In the genomic region with DNA sequence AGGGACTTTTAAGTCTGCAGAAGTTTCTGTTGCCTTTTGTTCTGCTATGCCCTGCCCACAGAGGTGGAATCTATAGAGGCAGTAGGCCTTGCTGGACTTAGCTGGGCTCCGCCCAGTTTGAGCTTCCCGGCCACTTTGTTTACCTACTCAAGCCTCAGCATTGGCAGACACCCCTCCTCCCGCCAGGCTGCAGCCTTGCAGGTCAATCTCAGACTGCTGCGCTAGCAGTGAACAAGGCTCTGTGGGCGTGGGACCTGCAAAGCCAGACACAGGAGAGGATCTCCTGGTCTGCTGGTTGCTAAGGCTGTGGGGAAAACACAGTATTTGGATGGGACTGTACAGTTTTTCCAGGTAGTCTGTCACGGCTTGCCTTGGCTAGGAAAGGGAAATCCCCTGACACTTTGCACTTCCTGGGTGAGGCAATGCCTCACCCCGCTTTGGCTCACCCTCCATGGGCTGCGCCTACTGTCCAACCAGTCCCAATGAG, we compare ENCODE assay signal across 15 cellular contexts. TPM values are rescaled to one million over a fixed set of nuclear protein-coding genes. Genes with fewer than 3 reads are reported as not detected.
DNase-seq lines count a peak whose midpoint lies in the region; ATAC-seq, FAIRE-seq and TF ChIP-seq lines count a peak whose summit lies in the region.
"Had no signal": no experiment of that assay in that cellular context is flagged by ENCODE, and none has a peak within 500 bp of the region (broad histone marks: within the 10 kb centered on the region; RNA-seq: fewer than 3 reads in every experiment).

No MANE protein-coding gene starts in this region.

- H3K27me3 ChIP-seq in bronchial epithelial cell (ENCODE audit: control insufficient read depth, insufficient read depth, low read length), result no peaks in the 10 kb centered on the region
- H3K27me3 ChIP-seq: breast epithelium had no signal

- TF ChIP-seq CTCF in bronchial epithelial cell (IDR thresholded peaks at IDR 0.05; ENCODE audit: insufficient read depth, low read length, severe bottlenecking), result no peak

- intact Hi-C loops in left colon (cut with DNase I, micrococcal nuclease), result no loop called here

- no peaks in the 10 kb centered on the region for H3K36me3 ChIP-seq in bronchial epithelial cell (ENCODE audit: control insufficient read depth, insufficient read depth, low read length)
- H3K36me3 ChIP-seq: breast epithelium had no signal

- peak; percentile 1 for DNase-seq in stimulated activated CD4-positive, alpha-beta T cell treated with anti-CD3 and anti-CD28 coated beads, Interleukin-15, amount 100 ng/mL, for 24 hours
- no peak for DNase-seq in stimulated activated CD4-positive, alpha-beta T cell treated with anti-CD3 and anti-CD28 coated beads, Interleukin-12 subunit alpha, Interleukin-12 subunit beta, amount 100 ng/mL, for 4 hours
- peak; percentile 90 for DNase-seq in bronchial epithelial cell (ENCODE audit: low read depth)
- DNase-seq in left colon, result peak; percentile 45 to 68
- no peak for DNase-seq in HK-2 (ENCODE audit: unreplicated experiment)
- DNase-seq: activated naive CD4-positive, alpha-beta T cell treated with anti-CD3 and anti-CD28 coated beads for 36 hours; effector memory CD8-positive, alpha-beta T cell; KG1; mesenchymal stem cell; NCI-H146; SK-N-SH had no signal

- H3K4me3 ChIP-seq in bronchial epithelial cell (ENCODE audit: low read depth, low read length), result no peak overlapping the region
- H3K4me3 ChIP-seq: breast epithelium had no signal

- ATAC-seq in left colon, result peak; percentile 98
- ATAC-seq in GM21515 (IDR thresholded peaks at IDR 0.05; ENCODE audit: unreplicated experiment), result no peak
- no peak for ATAC-seq in HG02610 (IDR thresholded peaks at IDR 0.05; ENCODE audit: unreplicated experiment)
- ATAC-seq in GM19035 (IDR thresholded peaks at IDR 0.05; ENCODE audit: unreplicated experiment), result no peak
- ATAC-seq: effector memory CD8-positive, alpha-beta T cell had no signal

- FAIRE-seq in bronchial epithelial cell (lab: Jason Lieb, UNC), result no peak

RNA-seq across cellular contexts. Expression of a gene that starts 43.7 kb away (rescaled TPM):
- total RNA-seq in bronchial epithelial cell (58.4 and 77.8 TPM in 2 replicates), left colon (10 to 100 TPM; 22.7 to 24.2 TPM)

RNA-seq across cellular contexts. Expression of a gene that starts 43.9 kb away (rescaled TPM):
- total RNA-seq in bronchial epithelial cell, result 4.2 and 4.7 TPM in 2 replicates
- total RNA-seq in left colon, result 10 to 100 TPM; 14.6 to 15.2 TPM

Comparison
In these comparisons a context has a peak if more than half of its experiments do, and no peak if none do; other contexts are left out.
1. DNase-seq: peak in stimulated activated CD4-positive, alpha-beta T cell treated with anti-CD3 and anti-CD28 coated beads, Interleukin-15, amount 100 ng/mL, for 24 hours (single experiment), bronchial epithelial cell (single experiment) and left colon (2 of 2); none in stimulated activated CD4-positive, alpha-beta T cell treated with anti-CD3 and anti-CD28 coated beads, Interleukin-12 subunit alpha, Interleukin-12 subunit beta, amount 100 ng/mL, for 4 hours (single experiment) and HK-2 (single experiment).